Comparison of ENCODE assay signal across 11 cellular contexts in the genomic region with DNA sequence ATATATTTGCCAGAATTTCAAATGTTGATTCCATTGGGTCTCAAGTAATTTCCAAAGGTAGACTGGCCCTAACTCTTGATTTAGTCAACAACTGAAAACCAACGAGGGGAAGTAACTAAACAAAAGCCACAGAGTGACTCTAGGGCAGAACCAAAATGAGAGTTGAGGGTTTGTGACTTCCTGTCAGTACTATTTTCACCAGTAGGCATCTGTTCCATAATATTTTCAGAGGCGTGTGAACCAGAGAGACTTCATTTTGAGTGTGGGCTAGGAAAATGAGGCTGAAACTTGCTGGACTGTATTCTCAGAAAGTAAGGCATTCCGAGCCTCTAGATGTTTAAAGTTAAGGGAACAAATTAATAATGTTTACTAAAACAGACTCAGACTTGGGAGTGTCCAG.
A peak's percentile ranks its signal among the peaks of the same experiment; 100 is the strongest.
DNase-seq lines count a peak whose midpoint lies in the region; ATAC-seq, FAIRE-seq and TF ChIP-seq lines count a peak whose summit lies in the region.
"Had no signal": no experiment of that assay in that cellular context is flagged by ENCODE, and none has a peak within 500 bp of the region (broad histone marks: within the 10 kb centered on the region; RNA-seq: fewer than 3 reads in every experiment).

No MANE protein-coding gene starts in this region.

- intact Hi-C loops in GM12878 (cut with micrococcal nuclease; ENCODE audit: unreplicated experiment), result no loop called here

- H3K27me3 ChIP-seq in GM12878 (replicated peaks in 1 of 2; ENCODE audit: control insufficient read depth in 2 of 2, insufficient read depth in 2 of 2, low read length in 1 of 2), result no peaks in the 10 kb centered on the region

- H3K4me2 ChIP-seq in GM12878 (ENCODE audit: control insufficient read depth, insufficient read depth), result peak overlapping the region; percentile 41

- TF ChIP-seq CTCF in GM12878 (IDR thresholded peaks at IDR 0.05 in 2 of 3, conservative IDR thresholded peaks at IDR 0.05 in 1 of 3; ENCODE audit: control insufficient read depth in 2 of 3, extremely low read depth in 1 of 3, insufficient read depth in 1 of 3, low read depth in 3 of 3, low read length in 3 of 3) (no peak), nephron progenitor cell (IDR thresholded peaks at IDR 0.05) (no peak)

- no peak overlapping the region for H3K4me3 Mint-ChIP-seq in nephron progenitor cell

- no peak for TF ChIP-seq RAD21 in GM12878 (IDR thresholded peaks at IDR 0.05; ENCODE audit: insufficient read depth, low read depth, low read length)

- peaks cover 38% of the 10 kb centered on the region for H3K36me3 Mint-ChIP-seq in nephron progenitor cell (ENCODE audit: low read depth)

- no TSS peak for BruUV-seq in GM12878 (replicated peaks; lab: Mats Ljungman, UMichigan)

- CTCF ChIA-PET in GM12878 (lab: Yijun Ruan, JAX), result no interaction called here

- H3K4me1 Mint-ChIP-seq in nephron progenitor cell, result no peaks in the 10 kb centered on the region

- H3K9ac ChIP-seq in GM12878 (ENCODE audit: control insufficient read depth, insufficient read depth, low read length), result no peak overlapping the region

- DNase-seq in GM12878 (ENCODE audit: low read depth, low spot score) (peak; percentile 70), nephron progenitor cell (no peak), NCI-H1694 treated with DMSO at 0.1 percent for 48 hours (lab: John Stamatoyannopoulos, UW) (no peak), NCI-H526 (lab: John Stamatoyannopoulos, UW) (no peak)
- no peak for DNase-seq in stimulated activated CD4-positive, alpha-beta T cell treated with anti-CD3 and anti-CD28 coated beads, Interleukin-4, amount 100 ng/mL, for 4 hours
- DNase-seq: activated naive CD4-positive, alpha-beta T cell treated with Interleukin-2 at 50 U/mL for 16 hours; nucleus accumbens had no signal

- H3K4me3 ChIP-seq in GM12878, result no peak overlapping the region

- H3K9me3 Mint-ChIP-seq in nephron progenitor cell, result no peaks in the 10 kb centered on the region

- in situ Hi-C loops in GM12878 (cut with MboI), result no loop called here

- peak overlapping the region; percentile 33; the same call in 1 of the 2 replicates for H3K27ac ChIP-seq in GM12878 (ENCODE audit: control insufficient read depth, insufficient read depth)

- no peak for TF ChIP-seq POLR2A in GM12878 (IDR thresholded peaks at IDR 0.05; ENCODE audit: low read depth, low read length)

- H3K27ac Mint-ChIP-seq in nephron progenitor cell, result no peak overlapping the region

- RAD21 ChIA-PET in GM12878 (lab: Charles Lee; ENCODE audit: unreplicated experiment), result no interaction called here

- H4K20me1 ChIP-seq in GM12878 (ENCODE audit: control insufficient read depth, insufficient read depth), result no peaks in the 10 kb centered on the region

- 1% methylated on average over 3 of the region's 3 CpGs for WGBS in GM12878 (ENCODE audit: insufficient coverage, insufficient replicate concordance, low lambda C conversion rate, missing lambda C conversion rate)

- FAIRE-seq in GM12878 (lab: Jason Lieb, UNC), result peak; percentile 72
- FAIRE-seq: urothelium cell line had no signal

- peak; percentile 95 for ATAC-seq in GM18870 (IDR thresholded peaks at IDR 0.05; ENCODE audit: unreplicated experiment)
- peak; percentile 96 for ATAC-seq in GM21619 (IDR thresholded peaks at IDR 0.05; ENCODE audit: unreplicated experiment)
- peak; percentile 83 for ATAC-seq in HG03280 (IDR thresholded peaks at IDR 0.05; ENCODE audit: unreplicated experiment)
- ATAC-seq in GM12878, result peak; percentile 94

- no peaks in the 10 kb centered on the region for H3K79me2 ChIP-seq in GM12878 (ENCODE audit: control insufficient read depth, insufficient read depth, low read length)

- H3K4me1 ChIP-seq in GM12878 (ENCODE audit: control insufficient read depth, insufficient read depth, low read length), result peaks cover 8% of the 10 kb centered on the region; the same call in 1 of the 2 replicates

- no peaks in the 10 kb centered on the region for H3K9me3 ChIP-seq in GM12878 (replicated peaks; ENCODE audit: control insufficient read depth, insufficient read depth, low read length)

- SMC1A ChIA-PET in GM12878 (lab: Charles Lee; ENCODE audit: uncharacterized antibody, unreplicated experiment), result no interaction called here

- no peaks in the 10 kb centered on the region for H3K27me3 Mint-ChIP-seq in nephron progenitor cell (ENCODE audit: low read depth, poor library complexity)

- H3K36me3 ChIP-seq in GM12878 (ENCODE audit: control insufficient read depth in 2 of 2, insufficient read depth in 2 of 2, low read length in 1 of 2), result peaks cover 0 to 7% of the 10 kb centered on the region in 2 experiments; a peak in 2 of 4 replicates

- H2AFZ ChIP-seq in GM12878 (ENCODE audit: control insufficient read depth, low read depth, low read length), result no peak overlapping the region

- no peak for TF ChIP-seq EP300 in GM12878 (IDR thresholded peaks at IDR 0.05; ENCODE audit: borderline replicate concordance in 1 of 2, control insufficient read depth in 1 of 2, low read depth in 2 of 2, low read length in 2 of 2)

- POLR2A ChIA-PET in GM12878 (lab: Charles Lee), result no interaction called here

TF ChIP-seq in GM12878, 131 proteins besides CTCF, POLR2A, EP300 and RAD21 (continues in another document):
- TF ChIP-seq SUZ12 (IDR thresholded peaks at IDR 0.05; ENCODE audit: unreplicated experiment) (no peak), GABPA (IDR thresholded peaks at IDR 0.05; ENCODE audit: low read depth) (0 out of 2 replicates have a peak, but pooled peaks have one; percentile 14), SPI1 (IDR thresholded peaks at IDR 0.05; ENCODE audit: borderline replicate concordance, insufficient read depth, low read depth, low read length) (peak; percentile 48; the same call in 1 of the 2 replicates), TCF12 (IDR thresholded peaks at IDR 0.05; ENCODE audit: low read depth, low read length) (no peak), RUNX3 (IDR thresholded peaks at IDR 0.05; ENCODE audit: low read length) (peak; percentile 85), MEF2A (IDR thresholded peaks at IDR 0.05; ENCODE audit: insufficient read depth, low read depth, low read length) (0 out of 2 replicates have a peak, but pooled peaks have one; percentile 18)
- TF ChIP-seq, protein P1, sequence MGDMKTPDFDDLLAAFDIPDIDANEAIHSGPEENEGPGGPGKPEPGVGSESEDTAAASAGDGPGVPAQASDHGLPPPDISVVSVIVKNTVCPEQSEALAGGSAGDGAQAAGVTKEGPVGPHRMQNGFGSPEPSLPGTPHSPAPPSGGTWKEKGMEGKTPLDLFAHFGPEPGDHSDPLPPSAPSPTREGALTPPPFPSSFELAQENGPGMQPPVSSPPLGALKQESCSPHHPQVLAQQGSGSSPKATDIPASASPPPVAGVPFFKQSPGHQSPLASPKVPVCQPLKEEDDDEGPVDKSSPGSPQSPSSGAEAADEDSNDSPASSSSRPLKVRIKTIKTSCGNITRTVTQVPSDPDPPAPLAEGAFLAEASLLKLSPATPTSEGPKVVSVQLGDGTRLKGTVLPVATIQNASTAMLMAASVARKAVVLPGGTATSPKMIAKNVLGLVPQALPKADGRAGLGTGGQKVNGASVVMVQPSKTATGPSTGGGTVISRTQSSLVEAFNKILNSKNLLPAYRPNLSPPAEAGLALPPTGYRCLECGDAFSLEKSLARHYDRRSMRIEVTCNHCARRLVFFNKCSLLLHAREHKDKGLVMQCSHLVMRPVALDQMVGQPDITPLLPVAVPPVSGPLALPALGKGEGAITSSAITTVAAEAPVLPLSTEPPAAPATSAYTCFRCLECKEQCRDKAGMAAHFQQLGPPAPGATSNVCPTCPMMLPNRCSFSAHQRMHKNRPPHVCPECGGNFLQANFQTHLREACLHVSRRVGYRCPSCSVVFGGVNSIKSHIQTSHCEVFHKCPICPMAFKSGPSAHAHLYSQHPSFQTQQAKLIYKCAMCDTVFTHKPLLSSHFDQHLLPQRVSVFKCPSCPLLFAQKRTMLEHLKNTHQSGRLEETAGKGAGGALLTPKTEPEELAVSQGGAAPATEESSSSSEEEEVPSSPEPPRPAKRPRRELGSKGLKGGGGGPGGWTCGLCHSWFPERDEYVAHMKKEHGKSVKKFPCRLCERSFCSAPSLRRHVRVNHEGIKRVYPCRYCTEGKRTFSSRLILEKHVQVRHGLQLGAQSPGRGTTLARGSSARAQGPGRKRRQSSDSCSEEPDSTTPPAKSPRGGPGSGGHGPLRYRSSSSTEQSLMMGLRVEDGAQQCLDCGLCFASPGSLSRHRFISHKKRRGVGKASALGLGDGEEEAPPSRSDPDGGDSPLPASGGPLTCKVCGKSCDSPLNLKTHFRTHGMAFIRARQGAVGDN (IDR thresholded peaks at IDR 0.05), result peak; percentile 77
- TF ChIP-seq, protein P2, sequence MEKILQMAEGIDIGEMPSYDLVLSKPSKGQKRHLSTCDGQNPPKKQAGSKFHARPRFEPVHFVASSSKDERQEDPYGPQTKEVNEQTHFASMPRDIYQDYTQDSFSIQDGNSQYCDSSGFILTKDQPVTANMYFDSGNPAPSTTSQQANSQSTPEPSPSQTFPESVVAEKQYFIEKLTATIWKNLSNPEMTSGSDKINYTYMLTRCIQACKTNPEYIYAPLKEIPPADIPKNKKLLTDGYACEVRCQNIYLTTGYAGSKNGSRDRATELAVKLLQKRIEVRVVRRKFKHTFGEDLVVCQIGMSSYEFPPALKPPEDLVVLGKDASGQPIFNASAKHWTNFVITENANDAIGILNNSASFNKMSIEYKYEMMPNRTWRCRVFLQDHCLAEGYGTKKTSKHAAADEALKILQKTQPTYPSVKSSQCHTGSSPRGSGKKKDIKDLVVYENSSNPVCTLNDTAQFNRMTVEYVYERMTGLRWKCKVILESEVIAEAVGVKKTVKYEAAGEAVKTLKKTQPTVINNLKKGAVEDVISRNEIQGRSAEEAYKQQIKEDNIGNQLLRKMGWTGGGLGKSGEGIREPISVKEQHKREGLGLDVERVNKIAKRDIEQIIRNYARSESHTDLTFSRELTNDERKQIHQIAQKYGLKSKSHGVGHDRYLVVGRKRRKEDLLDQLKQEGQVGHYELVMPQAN (conservative IDR thresholded peaks at IDR 0.05), result no peak
